In genomic region chr12:106226884-106227640, GRCh38 we compare ENCODE assay signal across 8 cellular contexts. TPM values are rescaled to one million over a fixed set of nuclear protein-coding genes. Genes with fewer than 3 reads are reported as not detected.
A peak's percentile ranks its signal among the peaks of the same experiment; 100 is the strongest.
DNase-seq lines count a peak whose midpoint lies in the region; ATAC-seq and TF ChIP-seq lines count a peak whose summit lies in the region.

No MANE protein-coding gene starts in this region.

- H3K4me3 ChIP-seq in KMS-11 (IDR thresholded peaks at IDR 0.05; ENCODE audit: insufficient read depth, low read depth, low read length) (no peak overlapping the region), Panc1 (ENCODE audit: low read depth in 2 of 2, low read length in 2 of 2) (no peak overlapping the region), tibial nerve (no peak overlapping the region)

- CTCF ChIA-PET in Panc1 (lab: Charles Lee) = interaction anchor here (0.6 to 2.3 kb wide), 7 partner anchors 33 to 131 kb away, joined by 3 to 18 read pairs (median 5); partner anchors contain the start of gene POLR3B

- no peak overlapping the region for H3K4me2 ChIP-seq in KMS-11

- TF ChIP-seq CTCF in KMS-11 (conservative IDR thresholded peaks at IDR 0.05; ENCODE audit: low read depth, low read length) = peak; percentile 61
- peak; percentile 85 for TF ChIP-seq CTCF in Panc1 (IDR thresholded peaks at IDR 0.05)
- TF ChIP-seq CTCF in tibial nerve (IDR thresholded peaks at IDR 0.05) = peak; percentile 58 to 88 (median 74)

- WGBS in tibial nerve, 2 donors = 48 to 54% methylated on average over 11 of the region's 11 CpGs

- ATAC-seq in Panc1 = peak; percentile 68

- no peaks in the 10 kb centered on the region for H3K27me3 ChIP-seq in KMS-11 (ENCODE audit: insufficient read depth, low read depth)
- H3K27me3 ChIP-seq in Panc1 (ENCODE audit: control insufficient read depth, insufficient read depth, low read length) = no peaks in the 10 kb centered on the region
- no peaks in the 10 kb centered on the region for H3K27me3 ChIP-seq in tibial nerve

- H3K36me3 ChIP-seq in KMS-11 (ENCODE audit: insufficient read depth) (no peaks in the 10 kb centered on the region), Panc1 (ENCODE audit: control insufficient read depth, insufficient read depth, low read length) (no peaks in the 10 kb centered on the region), tibial nerve (no peaks in the 10 kb centered on the region)

- peak; percentile 65 for DNase-seq in activated CD8-positive, alpha-beta memory T cell treated with anti-CD3 and anti-CD28 coated beads for 24 hours
- DNase-seq in activated CD8-positive, alpha-beta memory T cell treated with anti-CD3 and anti-CD28 coated beads, Interleukin-2, amount 50 U/mL, for 4 hours = no peak
- peak; percentile 51 for DNase-seq in Panc1 (ENCODE audit: low read depth, low spot score)
- DNase-seq in cerebellar cortex (ENCODE audit: low spot score) = peak; percentile 69
- DNase-seq in left kidney (ENCODE audit: low read depth, low spot score) = peak; percentile 83
- DNase-seq in tibial nerve (ENCODE audit: low spot score in 2 of 2) = peak in 1 of 2 donors; percentile 57
- no peak for DNase-seq in effector CD4-positive, alpha-beta T cell

- H3K79me2 ChIP-seq in KMS-11 (ENCODE audit: insufficient read depth, low read depth) = no peaks in the 10 kb centered on the region

- H2AFZ ChIP-seq in KMS-11 (ENCODE audit: low read depth) = no peak overlapping the region

- BruUV-seq in Panc1 (replicated peaks; lab: Mats Ljungman, UMichigan) = no TSS peak

- H3K27ac ChIP-seq in KMS-11 (no peak overlapping the region), Panc1 (ENCODE audit: low read length) (no peak overlapping the region), tibial nerve (peak overlapping the region in 1 of 4 donors; percentile 7)

- POLR2A ChIA-PET in Panc1 (lab: Charles Lee) = interaction anchor here (0.6 kb wide), 2 partner anchors 82 to 89 kb away, joined by 3 read pairs; no protein-coding TSS in a partner anchor

- H3K9ac ChIP-seq in KMS-11 = no peak overlapping the region

- H3K9me3 ChIP-seq in Panc1 (ENCODE audit: control insufficient read depth, insufficient read depth, low read depth, low read length) (no peaks in the 10 kb centered on the region), tibial nerve (no peaks in the 10 kb centered on the region)

- no peak for TF ChIP-seq EP300 in tibial nerve (IDR thresholded peaks at IDR 0.05)

- no peak for TF ChIP-seq POLR2A in tibial nerve (IDR thresholded peaks at IDR 0.05)

- intact Hi-C loops in Panc1 (cut with micrococcal nuclease; ENCODE audit: unreplicated experiment) = loop anchor here (2.0 to 5.0 kb wide), 3 partner anchors 56 to 120 kb away; partner anchors contain the start of gene NUAK1

- peaks cover 21% of the 10 kb centered on the region for H3K4me1 ChIP-seq in KMS-11 (ENCODE audit: low read depth, poor library complexity, severe bottlenecking)
- H3K4me1 ChIP-seq in Panc1 (ENCODE audit: control insufficient read depth, insufficient read depth, low read length) = 0 out of 2 replicates have a peak, but pooled peaks cover 3% of the 10 kb centered on the region
- peaks cover 0 to 15% (median 3%) of the 10 kb centered on the region in 4 donors for H3K4me1 ChIP-seq in tibial nerve

- no peaks in the 10 kb centered on the region for H4K20me1 ChIP-seq in KMS-11 (ENCODE audit: insufficient read depth)

- in situ Hi-C loops in Panc1 (cut with HindIII; ENCODE audit: low pct_unique_long_range_greater_than_20kb, low sequenced_read_pairs) = no loop called here

RNA-seq across cellular contexts. Expression of gene CKAP4, which starts 20.8 kb away (rescaled TPM):
- total RNA-seq in Panc1 (2021; ENCODE audit: unreplicated experiment) (95.9 TPM), tibial nerve (10 to 100 TPM; 29.9 to 49.5 (median 38.7) TPM)
- polyA plus RNA-seq in Panc1 (2012; ENCODE audit: insufficient read length) = 100 TPM

Comparison
In these comparisons a context has a peak if more than half of its experiments do, and no peak if none do; other contexts are left out.
1. DNase-seq: peak in activated CD8-positive, alpha-beta memory T cell treated with anti-CD3 and anti-CD28 coated beads for 24 hours (single experiment), Panc1 (single experiment), cerebellar cortex (single experiment) and left kidney (single experiment); none in activated CD8-positive, alpha-beta memory T cell treated with anti-CD3 and anti-CD28 coated beads, Interleukin-2, amount 50 U/mL, for 4 hours (single experiment) and effector CD4-positive, alpha-beta T cell (single experiment).
2. Peak in every context shown above with its lines, with median percentiles within 50 percentile points of each other: CTCF ChIP-seq.